ENCODE assay signal across 17 cellular contexts in genomic region chr7:111758332-111758731, GRCh38.
DNase-seq lines count a peak whose midpoint lies in the region; ATAC-seq lines count a peak whose summit lies in the region.
"Had no signal": no experiment of that assay in that cellular context is flagged by ENCODE, and none has a peak within 500 bp of the region (broad histone marks: within the 10 kb centered on the region; RNA-seq: fewer than 3 reads in every experiment).

No MANE protein-coding gene starts in this region.

- H3K27ac ChIP-seq in cingulate gyrus (ENCODE audit: low read depth, low read length) = peak overlapping the region; percentile 91
- H3K27ac ChIP-seq: BLaER1, KMS-11, Peyer's patch, SK-N-MC had no signal

- peak; percentile 30 for DNase-seq in NCI-H510A treated with DMSO at 0.1 percent for 48 hours (lab: John Stamatoyannopoulos, UW)
- DNase-seq in NCI-H510A (lab: John Stamatoyannopoulos, UW) = no peak
- peak; percentile 72 for DNase-seq in NCI-H2171 treated with DMSO at 0.1 percent for 48 hours (lab: John Stamatoyannopoulos, UW)
- no peak for DNase-seq in activated CD4-positive, alpha-beta memory T cell treated with anti-CD3 and anti-CD28 coated beads, Interleukin-2, amount 10 ng/mL, durations not matched to agents 7 days and 5 days
- no peak for DNase-seq in naive thymus-derived CD8-positive, alpha-beta T cell
- DNase-seq in NCI-H2227 treated with DMSO at 0.1 percent for 48 hours (lab: John Stamatoyannopoulos, UW) = no peak
- DNase-seq: CD8-positive, alpha-beta memory T cell; EL; H7; NCI-H226; Peyer's patch; T-helper 1 cell had no signal

- H3K9me3 Mint-ChIP-seq in activated CD4-positive, alpha-beta memory T cell treated with anti-CD3 and anti-CD28 coated beads, Interleukin-2, amount 10 ng/mL, durations not matched to agents 7 days and 5 days = no peaks in the 10 kb centered on the region
- no peaks in the 10 kb centered on the region for H3K9me3 Mint-ChIP-seq in naive thymus-derived CD8-positive, alpha-beta T cell
- H3K9me3 Mint-ChIP-seq: CD8-positive, alpha-beta memory T cell had no signal

- no peaks in the 10 kb centered on the region for H3K36me3 Mint-ChIP-seq in activated CD4-positive, alpha-beta memory T cell treated with anti-CD3 and anti-CD28 coated beads, Interleukin-2, amount 10 ng/mL, durations not matched to agents 7 days and 5 days (ENCODE audit: low read depth)
- no peaks in the 10 kb centered on the region for H3K36me3 Mint-ChIP-seq in naive thymus-derived CD8-positive, alpha-beta T cell
- H3K36me3 Mint-ChIP-seq: CD8-positive, alpha-beta memory T cell had no signal

- H3K27ac Mint-ChIP-seq in activated CD4-positive, alpha-beta memory T cell treated with anti-CD3 and anti-CD28 coated beads, Interleukin-2, amount 10 ng/mL, durations not matched to agents 7 days and 5 days = no peak overlapping the region
- H3K27ac Mint-ChIP-seq in naive thymus-derived CD8-positive, alpha-beta T cell = no peak overlapping the region
- H3K27ac Mint-ChIP-seq: CD8-positive, alpha-beta memory T cell had no signal

- no peak for ATAC-seq in naive thymus-derived CD8-positive, alpha-beta T cell
- ATAC-seq: Right ventricle myocardium inferior had no signal

- CTCF ChIA-PET in activated CD4-positive, alpha-beta memory T cell treated with anti-CD3 and anti-CD28 coated beads, Interleukin-2, amount 10 ng/mL, durations not matched to agents 7 days and 5 days (lab: Charles Lee) = interaction anchor here (0.5 kb wide), 1 partner anchor 647 kb away, joined by 4 read pairs; no protein-coding TSS in a partner anchor

- H3K4me3 Mint-ChIP-seq in activated CD4-positive, alpha-beta memory T cell treated with anti-CD3 and anti-CD28 coated beads, Interleukin-2, amount 10 ng/mL, durations not matched to agents 7 days and 5 days = no peak overlapping the region
- H3K4me3 Mint-ChIP-seq in naive thymus-derived CD8-positive, alpha-beta T cell = no peak overlapping the region
- H3K4me3 Mint-ChIP-seq: CD8-positive, alpha-beta memory T cell had no signal

- POLR2A ChIA-PET in activated CD4-positive, alpha-beta memory T cell treated with anti-CD3 and anti-CD28 coated beads, Interleukin-2, amount 10 ng/mL, durations not matched to agents 7 days and 5 days (lab: Charles Lee) = no interaction called here
- POLR2A ChIA-PET in naive thymus-derived CD8-positive, alpha-beta T cell (lab: Charles Lee) = no interaction called here

- H3K4me1 Mint-ChIP-seq in activated CD4-positive, alpha-beta memory T cell treated with anti-CD3 and anti-CD28 coated beads, Interleukin-2, amount 10 ng/mL, durations not matched to agents 7 days and 5 days = no peaks in the 10 kb centered on the region
- H3K4me1 Mint-ChIP-seq in naive thymus-derived CD8-positive, alpha-beta T cell = peaks cover 0 to 5% (median 0%) of the 10 kb centered on the region in 4 donors
- H3K4me1 Mint-ChIP-seq: CD8-positive, alpha-beta memory T cell had no signal

- H3K27me3 Mint-ChIP-seq in activated CD4-positive, alpha-beta memory T cell treated with anti-CD3 and anti-CD28 coated beads, Interleukin-2, amount 10 ng/mL, durations not matched to agents 7 days and 5 days = peaks cover 1% of the 10 kb centered on the region
- peaks cover 0 to 15% (median 5%) of the 10 kb centered on the region in 5 donors for H3K27me3 Mint-ChIP-seq in naive thymus-derived CD8-positive, alpha-beta T cell

Comparison
In these comparisons a context has a peak if more than half of its experiments do, and no peak if none do; other contexts are left out.
1. DNase-seq: peak in NCI-H510A treated with DMSO at 0.1 percent for 48 hours (single experiment) and NCI-H2171 treated with DMSO at 0.1 percent for 48 hours (single experiment); none in NCI-H510A (single experiment), activated CD4-positive, alpha-beta memory T cell treated with anti-CD3 and anti-CD28 coated beads, Interleukin-2, amount 10 ng/mL, durations not matched to agents 7 days and 5 days (single experiment), naive thymus-derived CD8-positive, alpha-beta T cell (0 of 10) and NCI-H2227 treated with DMSO at 0.1 percent for 48 hours (single experiment).